In genomic region chr20:62816031-62816878, GRCh38 we compare ENCODE assay signal across 1 cellular context.
A peak's percentile ranks its signal among the peaks of the same experiment; 100 is the strongest.
TF ChIP-seq lines count a peak whose summit lies in the region.

No MANE protein-coding gene starts in this region.

TF ChIP-seq in HepG2, 621 proteins besides CTCF, POLR2A, EP300 and RAD21 (continued from another document and continues in another):
- TF ChIP-seq GMEB1 (CRISPR knock-in tag; IDR thresholded peaks at IDR 0.05; ENCODE audit: borderline replicate concordance) (no peak), CCDC6 (CRISPR knock-in tag; IDR thresholded peaks at IDR 0.05) (no peak), FOXC1 (CRISPR knock-in tag; IDR thresholded peaks at IDR 0.05; ENCODE audit: borderline replicate concordance) (0 out of 2 replicates have a peak, but pooled peaks have one; percentile 7), IRF1 (CRISPR knock-in tag; IDR thresholded peaks at IDR 0.05; ENCODE audit: low read depth) (no peak), ZNF296 (CRISPR knock-in tag; conservative IDR thresholded peaks at IDR 0.05) (no peak), ZNF839 (CRISPR knock-in tag; IDR thresholded peaks at IDR 0.05; ENCODE audit: borderline replicate concordance) (no peak), ZNF234 (CRISPR knock-in tag; conservative IDR thresholded peaks at IDR 0.05) (no peak), ZNF615 (CRISPR knock-in tag; IDR thresholded peaks at IDR 0.05; ENCODE audit: borderline replicate concordance) (no peak), CENPBD1 (CRISPR knock-in tag; IDR thresholded peaks at IDR 0.05; ENCODE audit: borderline replicate concordance, low read depth) (no peak), PBX2 (CRISPR knock-in tag; IDR thresholded peaks at IDR 0.05) (no peak), AKNA (CRISPR knock-in tag; IDR thresholded peaks at IDR 0.05; ENCODE audit: borderline replicate concordance) (no peak), MIER2 (CRISPR knock-in tag; IDR thresholded peaks at IDR 0.05) (no peak), PRDM10 (CRISPR knock-in tag; IDR thresholded peaks at IDR 0.05; ENCODE audit: low read depth) (no peak), MAFF (IDR thresholded peaks at IDR 0.05; ENCODE audit: low read depth, low read length) (no peak), MBD4 (IDR thresholded peaks at IDR 0.05; ENCODE audit: borderline replicate concordance, low read length) (no peak), ETV6 (CRISPR knock-in tag; conservative IDR thresholded peaks at IDR 0.05) (no peak), ZNF441 (CRISPR knock-in tag; IDR thresholded peaks at IDR 0.05; ENCODE audit: borderline replicate concordance) (0 out of 2 replicates have a peak, but pooled peaks have one; percentile 20), REXO4 (CRISPR knock-in tag; IDR thresholded peaks at IDR 0.05; ENCODE audit: borderline replicate concordance) (no peak), CBFB (CRISPR knock-in tag; IDR thresholded peaks at IDR 0.05) (no peak), MED1 (CRISPR knock-in tag; IDR thresholded peaks at IDR 0.05) (no peak; the same call in 1 of the 2 replicates), IKZF5 (CRISPR knock-in tag; IDR thresholded peaks at IDR 0.05) (no peak), SOX5 (CRISPR knock-in tag; IDR thresholded peaks at IDR 0.05; ENCODE audit: borderline replicate concordance) (no peak), NCOA2 (CRISPR knock-in tag; IDR thresholded peaks at IDR 0.05) (no peak), ATF2 (CRISPR knock-in tag; IDR thresholded peaks at IDR 0.05) (no peak), HBP1 (CRISPR knock-in tag; IDR thresholded peaks at IDR 0.05; ENCODE audit: low read depth) (no peak), ZSCAN31 (CRISPR knock-in tag; IDR thresholded peaks at IDR 0.05; ENCODE audit: low read depth) (no peak), ZNF205 (CRISPR knock-in tag; IDR thresholded peaks at IDR 0.05) (no peak), CERS6 (CRISPR knock-in tag; IDR thresholded peaks at IDR 0.05) (no peak), ZSCAN25 (CRISPR knock-in tag; IDR thresholded peaks at IDR 0.05) (no peak), ATF5 (CRISPR knock-in tag; IDR thresholded peaks at IDR 0.05; ENCODE audit: low read depth) (no peak), RNF2 (conservative IDR thresholded peaks at IDR 0.05; ENCODE audit: low read depth) (no peak), BRD4 (CRISPR knock-in tag; IDR thresholded peaks at IDR 0.05) (no peak), KDM3A (CRISPR knock-in tag; IDR thresholded peaks at IDR 0.05; ENCODE audit: low read depth) (no peak; the same call in 1 of the 2 replicates), HCFC1 (IDR thresholded peaks at IDR 0.05; ENCODE audit: low read depth, low read length) (no peak), ZNF841 (CRISPR knock-in tag; IDR thresholded peaks at IDR 0.05; ENCODE audit: borderline replicate concordance) (no peak), ZNF230 (CRISPR knock-in tag; IDR thresholded peaks at IDR 0.05) (no peak), ZNF883 (CRISPR knock-in tag; IDR thresholded peaks at IDR 0.05; ENCODE audit: not compliant biosample characterization) (no peak), STAG1 (CRISPR knock-in tag; IDR thresholded peaks at IDR 0.05) (no peak), ZNF546 (CRISPR knock-in tag; conservative IDR thresholded peaks at IDR 0.05) (no peak), ZNF280B (CRISPR knock-in tag; IDR thresholded peaks at IDR 0.05; ENCODE audit: borderline replicate concordance) (no peak)
